8 cellular contexts compared by ENCODE assay signal in genomic region chr11:34840736-34841386, GRCh38.
DNase-seq lines count a peak whose midpoint lies in the region; ATAC-seq, FAIRE-seq and TF ChIP-seq lines count a peak whose summit lies in the region.

No MANE protein-coding gene starts in this region.

- H3K27me3 ChIP-seq in CD4-positive, CD25-positive, alpha-beta regulatory T cell (ENCODE audit: control insufficient read depth, insufficient read depth, low read length): peaks cover 9% of the 10 kb centered on the region

- H3K4me3 ChIP-seq in CD4-positive, CD25-positive, alpha-beta regulatory T cell (ENCODE audit: low read depth, low read length): no peak overlapping the region

- DNase-seq in CD4-positive, CD25-positive, alpha-beta regulatory T cell: peak; percentile 2 to 59 (median 8)
- DNase-seq in RCC 7860 (ENCODE audit: low spot score) (peak; percentile 14), progenitor cell of endocrine pancreas (ENCODE audit: low spot score, unreplicated experiment) (no peak), NCI-H2107 treated with DMSO at 0.1 percent for 48 hours (lab: John Stamatoyannopoulos, UW; ENCODE audit: unreplicated experiment) (no peak)
- peak in 2 of 3 experiments; percentile 3 to 23 for DNase-seq in effector memory CD8-positive, alpha-beta T cell

- H3K36me3 ChIP-seq in CD4-positive, CD25-positive, alpha-beta regulatory T cell (ENCODE audit: control insufficient read depth, insufficient read depth, low read length): no peaks in the 10 kb centered on the region

- no peak overlapping the region for H3K4me3 Mint-ChIP-seq in CD4-positive, CD25-positive, alpha-beta regulatory T cell
- H3K4me3 Mint-ChIP-seq in effector memory CD8-positive, alpha-beta T cell: no peak overlapping the region
- no peak overlapping the region for H3K4me3 Mint-ChIP-seq in progenitor cell of endocrine pancreas (ENCODE audit: low read depth)

- H3K27me3 Mint-ChIP-seq in CD4-positive, CD25-positive, alpha-beta regulatory T cell: peaks cover 17% of the 10 kb centered on the region
- H3K27me3 Mint-ChIP-seq in effector memory CD8-positive, alpha-beta T cell: peaks cover 42 to 43% of the 10 kb centered on the region in 2 donors
- H3K27me3 Mint-ChIP-seq in progenitor cell of endocrine pancreas: no peaks in the 10 kb centered on the region

- no peaks in the 10 kb centered on the region for H3K9me3 ChIP-seq in CD4-positive, CD25-positive, alpha-beta regulatory T cell (ENCODE audit: control insufficient read depth in 2 of 2, low read length in 2 of 2)

- H3K27ac ChIP-seq in CD4-positive, CD25-positive, alpha-beta regulatory T cell (ENCODE audit: insufficient read depth, low read length, poor library complexity, severe bottlenecking): no peak overlapping the region

- no peak for FAIRE-seq in RCC 7860 (lab: Jason Lieb, UNC)

- H3K36me3 Mint-ChIP-seq in CD4-positive, CD25-positive, alpha-beta regulatory T cell: no peaks in the 10 kb centered on the region
- no peaks in the 10 kb centered on the region for H3K36me3 Mint-ChIP-seq in effector memory CD8-positive, alpha-beta T cell (ENCODE audit: insufficient read depth)
- H3K36me3 Mint-ChIP-seq in progenitor cell of endocrine pancreas (ENCODE audit: insufficient read depth): peaks cover 1% of the 10 kb centered on the region

- H3K9me3 Mint-ChIP-seq in CD4-positive, CD25-positive, alpha-beta regulatory T cell: no peaks in the 10 kb centered on the region
- no peaks in the 10 kb centered on the region for H3K9me3 Mint-ChIP-seq in effector memory CD8-positive, alpha-beta T cell
- H3K9me3 Mint-ChIP-seq in progenitor cell of endocrine pancreas (ENCODE audit: low read depth): no peaks in the 10 kb centered on the region

- H3K27ac Mint-ChIP-seq in CD4-positive, CD25-positive, alpha-beta regulatory T cell: no peak overlapping the region
- H3K27ac Mint-ChIP-seq in effector memory CD8-positive, alpha-beta T cell: no peak overlapping the region
- H3K27ac Mint-ChIP-seq in progenitor cell of endocrine pancreas: peak overlapping the region; percentile 44

- peak in 1 of 2 donors; percentile 42 for ATAC-seq in CD4-positive, CD25-positive, alpha-beta regulatory T cell (ENCODE audit: low read depth in 2 of 2)
- peak; percentile 90 for ATAC-seq in GM18907 (IDR thresholded peaks at IDR 0.05; ENCODE audit: unreplicated experiment)
- ATAC-seq in HG03175 (IDR thresholded peaks at IDR 0.05; ENCODE audit: unreplicated experiment): peak; percentile 66
- ATAC-seq in effector memory CD8-positive, alpha-beta T cell (replicated peaks): peak; percentile 62
- no peak for ATAC-seq in GM19452 (IDR thresholded peaks at IDR 0.05; ENCODE audit: unreplicated experiment)

- no peaks in the 10 kb centered on the region for H3K4me1 ChIP-seq in CD4-positive, CD25-positive, alpha-beta regulatory T cell (ENCODE audit: control insufficient read depth, insufficient read depth, low read length, poor library complexity, severe bottlenecking)

- no peaks in the 10 kb centered on the region for H3K4me1 Mint-ChIP-seq in CD4-positive, CD25-positive, alpha-beta regulatory T cell
- H3K4me1 Mint-ChIP-seq in effector memory CD8-positive, alpha-beta T cell (ENCODE audit: low read depth in 2 of 2): no peaks in the 10 kb centered on the region
- H3K4me1 Mint-ChIP-seq in progenitor cell of endocrine pancreas (ENCODE audit: low read depth): peaks cover 6% of the 10 kb centered on the region

- TF ChIP-seq CTCF in progenitor cell of endocrine pancreas (IDR thresholded peaks at IDR 0.05; ENCODE audit: unreplicated experiment): peak; percentile 36

Comparison
In these comparisons a context has a peak if more than half of its experiments do, and no peak if none do; other contexts are left out.
1. DNase-seq: peak in CD4-positive, CD25-positive, alpha-beta regulatory T cell (3 of 3), RCC 7860 (single experiment) and effector memory CD8-positive, alpha-beta T cell (2 of 3); none in progenitor cell of endocrine pancreas (single experiment) and NCI-H2107 treated with DMSO at 0.1 percent for 48 hours (single experiment).